ENCODE assay signal across 1 cellular context in the genomic region with DNA sequence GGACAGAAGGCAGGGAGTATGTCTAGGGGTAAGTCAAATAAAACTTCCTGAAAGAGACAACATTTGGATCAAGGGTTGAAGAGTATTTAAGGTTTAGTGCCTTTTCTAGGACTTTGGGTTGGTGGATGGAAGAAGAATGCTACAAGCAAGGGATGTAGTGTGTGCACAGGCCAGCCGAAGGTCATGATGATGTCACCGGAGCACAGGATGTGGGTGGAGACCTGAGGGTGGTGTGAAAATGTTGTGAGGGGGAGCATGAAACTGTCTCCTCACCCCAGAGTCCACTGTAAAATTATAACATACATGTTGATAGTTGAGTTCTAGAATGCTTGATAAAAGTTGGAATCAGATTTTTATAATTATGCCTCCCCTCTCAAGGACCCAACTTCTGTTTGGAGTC.
TF ChIP-seq lines count a peak whose summit lies in the region.

No MANE protein-coding gene starts in this region.

TF ChIP-seq in H1, 55 proteins besides CTCF, POLR2A, EP300 and RAD21:
- TF ChIP-seq EGR1 (IDR thresholded peaks at IDR 0.05; ENCODE audit: borderline replicate concordance, low read depth, low read length) (no peak), PHF8 (conservative IDR thresholded peaks at IDR 0.05; ENCODE audit: low read depth, low read length) (no peak), RBBP5 (IDR thresholded peaks at IDR 0.05; ENCODE audit: borderline replicate concordance, low read depth, low read length) (no peak), SP4 (IDR thresholded peaks at IDR 0.05; ENCODE audit: low read length) (no peak), POLR2AphosphoS5 (IDR thresholded peaks at IDR 0.05; ENCODE audit: low read depth, low read length) (no peak), TCF12 (IDR thresholded peaks at IDR 0.05; ENCODE audit: low read depth, low read length) (no peak), ASH2L (IDR thresholded peaks at IDR 0.05; ENCODE audit: low read length) (no peak), SIN3A (conservative IDR thresholded peaks at IDR 0.05 in 1 of 2, IDR thresholded peaks at IDR 0.05 in 1 of 2; ENCODE audit: low read depth in 1 of 2, low read length in 2 of 2) (no peak), HDAC2 (IDR thresholded peaks at IDR 0.05; ENCODE audit: borderline replicate concordance in 1 of 2, low read depth in 2 of 2, low read length in 2 of 2) (no peak)
